Comparison of ENCODE assay signal across 8 cellular contexts in the genomic region with DNA sequence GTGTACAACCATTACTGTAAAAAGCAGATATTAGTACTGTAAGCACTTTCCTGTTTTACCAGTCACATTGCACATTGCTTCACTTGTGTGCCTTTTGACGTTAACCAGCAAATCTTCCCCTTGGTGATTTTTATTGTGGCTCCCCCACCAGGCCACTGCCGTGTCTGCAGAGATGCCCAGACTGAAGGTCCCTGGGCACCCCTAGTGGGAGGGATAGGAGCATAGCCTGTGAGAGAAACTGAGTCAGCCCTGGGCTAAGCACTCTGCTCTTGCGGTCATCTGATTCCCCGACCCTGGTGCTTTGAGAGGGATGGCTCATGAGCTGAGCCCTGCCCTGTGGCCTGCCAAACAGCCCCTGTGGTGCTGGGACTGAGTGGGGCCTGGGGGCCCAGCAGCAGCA.
DNase-seq lines count a peak whose midpoint lies in the region; ATAC-seq, FAIRE-seq and TF ChIP-seq lines count a peak whose summit lies in the region.
"Had no signal": no experiment of that assay in that cellular context is flagged by ENCODE, and none has a peak within 500 bp of the region (broad histone marks: within the 10 kb centered on the region; RNA-seq: fewer than 3 reads in every experiment).

No MANE protein-coding gene starts in this region.

- no CpG with 5 or more reads among the region's 4 CpGs for WGBS in H9 (ENCODE audit: extremely low coverage, insufficient read length, low lambda C conversion rate)
- WGBS in K562 (ENCODE audit: insufficient coverage, low coverage, missing lambda C conversion rate): 49% methylated on average over 4 of the region's 4 CpGs
- WGBS in mesendoderm (ENCODE audit: extremely low coverage, insufficient coverage, low lambda C conversion rate): no CpG with 5 or more reads among the region's 4 CpGs

- no peak overlapping the region for H2AK5ac ChIP-seq in H9 (ENCODE audit: insufficient read length, low read length)
- H2AK5ac ChIP-seq in mesendoderm (ENCODE audit: low read length): no peak overlapping the region

- H3K4me3 Mint-ChIP-seq in H9 (no peak overlapping the region), T-helper 17 cell (no peak overlapping the region)
- H3K4me3 Mint-ChIP-seq: T-helper 1 cell treated with Interleukin-12 subunit alpha and Interleukin-12 subunit beta and Interleukin-4 antibody, amounts not matched to agents 30 μg/mL and 1 μg/mL, for 36 hours had no signal

- H2BK15ac ChIP-seq in H9 (ENCODE audit: low read depth, low read length) (no peak overlapping the region), mesendoderm (replicated peaks; ENCODE audit: low read depth) (no peak overlapping the region)

- no peaks in the 10 kb centered on the region for H3K27me3 Mint-ChIP-seq in H9 (ENCODE audit: low read depth)
- H3K27me3 Mint-ChIP-seq in T-helper 17 cell: no peaks in the 10 kb centered on the region

- CTCF ChIA-PET in K562 (lab: Yijun Ruan, JAX; ENCODE audit: low intra/inter-chr PET ratio): interaction anchor here (0.8 to 1.1 kb wide), 2 partner anchors 106 to 207 kb away, joined by 3 to 4 read pairs; no protein-coding TSS in a partner anchor

- no peaks in the 10 kb centered on the region for H3K27me3 ChIP-seq in H9 (ENCODE audit: insufficient read depth, low read length)
- no peaks in the 10 kb centered on the region for H3K27me3 ChIP-seq in K562 (ENCODE audit: control insufficient read depth in 2 of 2, insufficient read depth in 2 of 2, low read length in 2 of 2)
- no peaks in the 10 kb centered on the region for H3K27me3 ChIP-seq in mesendoderm (ENCODE audit: insufficient read depth, low read length, poor library complexity)

- H2BK120ac ChIP-seq in H9 (ENCODE audit: low read depth, low read length, poor library complexity, severe bottlenecking): no peak overlapping the region
- H2BK120ac ChIP-seq in mesendoderm (ENCODE audit: low read depth, low read length): no peak overlapping the region

- H3K27ac ChIP-seq in H9 (ENCODE audit: insufficient read length, low read depth, low read length) (no peak overlapping the region), K562 (ENCODE audit: extremely low read depth, low read depth, low read length) (no peak overlapping the region), mesendoderm (ENCODE audit: low read depth, low read length) (no peak overlapping the region)

- H3K9me1 ChIP-seq in K562 (ENCODE audit: control insufficient read depth, insufficient read depth, low read length): no peaks in the 10 kb centered on the region

- in situ Hi-C loops in K562 (cut with MboI): no loop called here

- TF ChIP-seq CTCF in H9 (conservative IDR thresholded peaks at IDR 0.05) (peak; percentile 66), K562 (IDR thresholded peaks at IDR 0.05 in 2 of 3, conservative IDR thresholded peaks at IDR 0.05 in 1 of 3; ENCODE audit: insufficient read depth in 2 of 3, low read depth in 1 of 3, low read length in 3 of 3) (peak; percentile 70 to 98 (median 97))

- BruUV-seq in K562 (replicated peaks; lab: Mats Ljungman, UMichigan): no TSS peak

- no peaks in the 10 kb centered on the region for H3K23me2 ChIP-seq in H9 (ENCODE audit: insufficient read length, low read depth, low read length, poor library complexity, severe bottlenecking)

- DNase-seq in H9 (no peak), T-helper 17 cell (peak in 2 of 3 donors; percentile 31 to 51), K562 (ENCODE audit: extremely low read depth in 1 of 4, low spot score in 3 of 4) (peak; percentile 44 to 64 (median 54)), mesendoderm (peak; percentile 60), epidermal melanocyte (ENCODE audit: insufficient read length, low spot score) (no peak)

- H4K8ac ChIP-seq in H9 (replicated peaks; ENCODE audit: insufficient read length, low read depth, low read length): no peak overlapping the region
- no peak overlapping the region for H4K8ac ChIP-seq in mesendoderm (ENCODE audit: low read depth, low read length)

- H3K9ac ChIP-seq in H9 (ENCODE audit: extremely low read depth, insufficient read length, low read length) (no peak overlapping the region), K562 (ENCODE audit: insufficient read depth in 1 of 2, low read depth in 2 of 2, low read length in 2 of 2) (no peak overlapping the region; a peak in 1 of 4 replicates), mesendoderm (ENCODE audit: low read length) (no peak overlapping the region)

- no peaks in the 10 kb centered on the region for H3K9me3 ChIP-seq in H9 (ENCODE audit: control insufficient read depth, low read depth, low read length)
- no peaks in the 10 kb centered on the region for H3K9me3 ChIP-seq in T-helper 17 cell (ENCODE audit: control insufficient read depth, low read length, poor library complexity, severe bottlenecking)
- no peaks in the 10 kb centered on the region for H3K9me3 ChIP-seq in K562 (replicated peaks; ENCODE audit: control insufficient read depth, insufficient read depth, low read depth, low read length)

- H3K36me3 ChIP-seq in K562 (ENCODE audit: control insufficient read depth, insufficient read depth, low read length): peaks cover 15% of the 10 kb centered on the region; the same call in 2 of the 3 replicates
- H3K36me3 ChIP-seq in mesendoderm (ENCODE audit: control insufficient read depth, insufficient read depth, low read length): peaks cover 2% of the 10 kb centered on the region

- no peak overlapping the region for H3K27ac Mint-ChIP-seq in H9
- H3K27ac Mint-ChIP-seq in T-helper 17 cell: no peak overlapping the region
- H3K27ac Mint-ChIP-seq: T-helper 1 cell treated with Interleukin-12 subunit alpha and Interleukin-12 subunit beta and Interleukin-4 antibody, amounts not matched to agents 30 μg/mL and 1 μg/mL, for 36 hours had no signal

- no peaks in the 10 kb centered on the region for H3K79me2 ChIP-seq in H9 (ENCODE audit: insufficient read depth, low read length)
- no peaks in the 10 kb centered on the region for H3K79me2 ChIP-seq in K562 (ENCODE audit: control insufficient read depth, insufficient read depth, low read length)
- H3K79me2 ChIP-seq in mesendoderm (ENCODE audit: control insufficient read depth, insufficient read depth, low read length): peaks cover 31% of the 10 kb centered on the region

- no peak overlapping the region for H2BK5ac ChIP-seq in H9 (ENCODE audit: insufficient read length, low read length)
- H2BK5ac ChIP-seq in mesendoderm (ENCODE audit: low read length): no peak overlapping the region

- no peak overlapping the region for H3K18ac ChIP-seq in H9 (ENCODE audit: insufficient read length, low read depth, low read length)
- H3K18ac ChIP-seq in mesendoderm (ENCODE audit: low read length): no peak overlapping the region

- intact Hi-C loops in K562 (cut with micrococcal nuclease): loop anchor here (1.0 kb wide), 1 partner anchor 105 kb away; no protein-coding TSS in a partner anchor

- no peaks in the 10 kb centered on the region for H3K9me3 Mint-ChIP-seq in H9
- H3K9me3 Mint-ChIP-seq: T-helper 1 cell treated with Interleukin-12 subunit alpha and Interleukin-12 subunit beta and Interleukin-4 antibody, amounts not matched to agents 30 μg/mL and 1 μg/mL, for 36 hours had no signal

- no peak overlapping the region for H3T11ph ChIP-seq in H9 (ENCODE audit: low read length)

- H3K79me1 ChIP-seq in H9 (ENCODE audit: insufficient read depth, low read depth, low read length, poor library complexity, severe bottlenecking) (no peaks in the 10 kb centered on the region), mesendoderm (ENCODE audit: low read length) (peaks cover 32% of the 10 kb centered on the region)

- peak; percentile 92 for ATAC-seq in T-helper 17 cell
- ATAC-seq in K562: peak; percentile 80
- ATAC-seq in HG03159 (IDR thresholded peaks at IDR 0.05; ENCODE audit: unreplicated experiment): no peak
- no peak for ATAC-seq in GM18873 (IDR thresholded peaks at IDR 0.05; ENCODE audit: low FRiP score, unreplicated experiment)

- H3K36me3 Mint-ChIP-seq in H9 (ENCODE audit: insufficient read depth in 1 of 3, low read depth in 3 of 3): peaks cover 4 to 22% (median 20%) of the 10 kb centered on the region in 3 experiments; a peak in 6 of 7 replicates
- H3K36me3 Mint-ChIP-seq in T-helper 17 cell (ENCODE audit: low read depth): peaks cover 2% of the 10 kb centered on the region

- H4K5ac ChIP-seq in H9 (ENCODE audit: insufficient read length, low read depth, low read length) (no peak overlapping the region), mesendoderm (ENCODE audit: low read length) (no peak overlapping the region)

- no peak for TF ChIP-seq POLR2A in K562 (conservative IDR thresholded peaks at IDR 0.05)

- H2AFZ ChIP-seq in H9 (ENCODE audit: low read length) (no peak overlapping the region), K562 (ENCODE audit: low read depth, low read length) (no peak overlapping the region)

- no peak overlapping the region for H2BK12ac ChIP-seq in H9 (ENCODE audit: insufficient read length, low read depth, low read length)

- FAIRE-seq in K562 (lab: Jason Lieb, UNC): peak; percentile 71

- H3K4me1 Mint-ChIP-seq in H9 (peaks cover 31 to 35% of the 10 kb centered on the region in 2 experiments), T-helper 17 cell (peaks cover 39% of the 10 kb centered on the region)

- no peak overlapping the region for H3K56ac ChIP-seq in H9 (ENCODE audit: insufficient read length, low read depth, low read length)
- H3K56ac ChIP-seq in mesendoderm (ENCODE audit: low read length): no peak overlapping the region

- H3K23ac ChIP-seq in H9 (ENCODE audit: insufficient read length, low read depth, low read length) (no peak overlapping the region), mesendoderm (ENCODE audit: low read length) (no peak overlapping the region)

- TF ChIP-seq EP300 in K562 (IDR thresholded peaks at IDR 0.05; ENCODE audit: low read length): no peak

- H3K14ac ChIP-seq in H9 (ENCODE audit: insufficient read depth, low read length): no peak overlapping the region; the same call in 1 of the 2 replicates

- no peaks in the 10 kb centered on the region for H4K20me1 ChIP-seq in H9 (ENCODE audit: control insufficient read depth, insufficient read depth, insufficient read length)
- H4K20me1 ChIP-seq in K562 (replicated peaks; ENCODE audit: control insufficient read depth, insufficient read depth, low read length): no peaks in the 10 kb centered on the region

- H3K4me1 ChIP-seq in H9 (ENCODE audit: insufficient read depth, low read length) (no peaks in the 10 kb centered on the region), K562 (replicated peaks in 1 of 2; ENCODE audit: control insufficient read depth in 2 of 2, insufficient read depth in 2 of 2, low read length in 2 of 2) (peaks cover 11 to 20% of the 10 kb centered on the region in 2 experiments; a peak in 4 of 5 replicates), mesendoderm (ENCODE audit: control insufficient read depth, low read depth, low read length) (peaks cover 25% of the 10 kb centered on the region)

- H3K4me3 ChIP-seq in K562 (no peak overlapping the region), mesendoderm (ENCODE audit: low read length) (no peak overlapping the region)

- no peak overlapping the region for H4K91ac ChIP-seq in H9 (ENCODE audit: insufficient read length, low read depth, low read length)

- no peak overlapping the region for H2BK20ac ChIP-seq in H9 (ENCODE audit: low read depth, low read length, poor library complexity, severe bottlenecking)

- POLR2A ChIA-PET in K562 (lab: Yijun Ruan, JAX): interaction anchor here (0.8 kb wide), 1 partner anchor 10 kb away, joined by 3 read pairs; no protein-coding TSS in a partner anchor

- H3K4ac ChIP-seq in H9 (ENCODE audit: low read depth, low read length) (no peak overlapping the region), mesendoderm (ENCODE audit: low read depth, low read length) (no peak overlapping the region)

- H3K4me2 ChIP-seq in H9 (ENCODE audit: insufficient read depth, insufficient read length, low read length) (no peak overlapping the region), K562 (ENCODE audit: insufficient read depth, low read length) (no peak overlapping the region), mesendoderm (ENCODE audit: low read length) (no peak overlapping the region)

- TF ChIP-seq RAD21 in K562 (CRISPR knock-in tag; conservative IDR thresholded peaks at IDR 0.05 in 1 of 2, IDR thresholded peaks at IDR 0.05 in 1 of 2): peak in 1 of 2 experiments; percentile 75; a peak in 2 of 4 replicates

Comparison
In these comparisons a context has a peak if more than half of its experiments do, and no peak if none do; other contexts are left out.
1. DNase-seq: peak in T-helper 17 cell (2 of 3), K562 (4 of 4) and mesendoderm (single experiment); none in H9 (single experiment) and epidermal melanocyte (single experiment).
2. ATAC-seq: peak in T-helper 17 cell (single experiment) and K562 (single experiment); none in HG03159 (single experiment) and GM18873 (single experiment).